ENCODE assay signal across 8 cellular contexts in the genomic region with DNA sequence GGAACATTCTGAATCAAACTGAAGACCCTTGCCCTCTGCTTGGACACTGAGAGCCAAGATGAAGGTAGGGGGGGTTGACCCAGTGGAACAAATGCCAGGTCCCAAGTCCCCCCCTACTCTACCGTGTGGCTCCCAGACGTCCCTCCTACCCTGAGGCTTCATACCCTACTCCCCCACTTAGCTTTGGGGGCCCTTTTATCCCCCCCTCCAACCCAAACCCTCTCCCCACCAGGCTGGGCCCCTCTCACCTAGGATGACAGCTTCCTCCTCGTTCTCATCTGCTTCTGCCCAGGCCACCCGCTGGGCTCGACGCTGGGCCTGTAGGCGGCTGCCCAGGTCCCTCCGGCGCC. TPM values are rescaled to one million over a fixed set of nuclear protein-coding genes. Genes with fewer than 3 reads are reported as not detected.
A peak's percentile ranks its signal among the peaks of the same experiment; 100 is the strongest.
DNase-seq lines count a peak whose midpoint lies in the region; ATAC-seq and TF ChIP-seq lines count a peak whose summit lies in the region.

No MANE protein-coding gene starts in this region.

- H3K9me3 ChIP-seq in BE2C (no peaks in the 10 kb centered on the region), Karpas-422 (ENCODE audit: low read length) (no peaks in the 10 kb centered on the region)

- H2AFZ ChIP-seq in Karpas-422 (ENCODE audit: low read length): no peak overlapping the region

- H3K9me3 Mint-ChIP-seq in chondrocyte (ENCODE audit: low read depth) (no peaks in the 10 kb centered on the region), natural killer cell (no peaks in the 10 kb centered on the region)

- peak overlapping the region; percentile 72; the same call in 1 of the 2 replicates for H3K27ac ChIP-seq in Karpas-422 (ENCODE audit: low read length)

- no peaks in the 10 kb centered on the region for H3K27me3 Mint-ChIP-seq in chondrocyte (ENCODE audit: low read depth)
- H3K27me3 Mint-ChIP-seq in natural killer cell (ENCODE audit: low read depth in 2 of 2): no peaks in the 10 kb centered on the region

- H3K79me2 ChIP-seq in Karpas-422 (ENCODE audit: low read length): peaks cover 27% of the 10 kb centered on the region

- H3K9me2 ChIP-seq in Karpas-422 (replicated peaks; ENCODE audit: insufficient read depth, low read length): no peaks in the 10 kb centered on the region

- intact Hi-C loops in natural killer cell (cut with micrococcal nuclease): no loop called here

- H3K4me1 ChIP-seq in BE2C: no peaks in the 10 kb centered on the region
- peaks cover 11% of the 10 kb centered on the region for H3K4me1 ChIP-seq in Karpas-422 (ENCODE audit: low read length)

- no peak for DNase-seq in BE2C
- DNase-seq in Karpas-422: no peak
- DNase-seq in chondrocyte (ENCODE audit: low spot score): no peak
- DNase-seq in natural killer cell: no peak
- DNase-seq in COLO668 (lab: John Stamatoyannopoulos, UW; ENCODE audit: unreplicated experiment): no peak
- no peak for DNase-seq in NCI-H1694 treated with DMSO at 0.1 percent for 48 hours (lab: John Stamatoyannopoulos, UW)

- TF ChIP-seq CTCF in BE2C (IDR thresholded peaks at IDR 0.05; ENCODE audit: low read depth, low read length) (no peak), chondrocyte (IDR thresholded peaks at IDR 0.05) (no peak), natural killer cell (IDR thresholded peaks at IDR 0.05) (no peak)

- H3K4me3 ChIP-seq in BE2C (ENCODE audit: low read depth, low read length): peak overlapping the region; percentile 74; the same call in 1 of the 2 replicates
- H3K4me3 ChIP-seq in Karpas-422 (ENCODE audit: low read length): peak overlapping the region; percentile 97

- H3K36me3 ChIP-seq in BE2C: peaks cover 20% of the 10 kb centered on the region
- H3K36me3 ChIP-seq in Karpas-422 (ENCODE audit: insufficient read depth, low read length): peaks cover 10% of the 10 kb centered on the region; the same call in 1 of the 2 replicates

- H4K20me1 ChIP-seq in Karpas-422 (ENCODE audit: insufficient read depth, low read depth, low read length): no peaks in the 10 kb centered on the region

- H3K4me1 Mint-ChIP-seq in chondrocyte (ENCODE audit: low read depth) (peaks cover 13% of the 10 kb centered on the region), natural killer cell (peaks cover 16 to 22% of the 10 kb centered on the region in 2 donors)

- no peak for ATAC-seq in natural killer cell
- no peak for ATAC-seq in GM21526 (IDR thresholded peaks at IDR 0.05; ENCODE audit: low FRiP score, unreplicated experiment)
- ATAC-seq in GM19467 (IDR thresholded peaks at IDR 0.05; ENCODE audit: unreplicated experiment): no peak

- H3K27ac Mint-ChIP-seq in chondrocyte (ENCODE audit: unreplicated experiment): peak overlapping the region; percentile 95
- H3K27ac Mint-ChIP-seq in natural killer cell: peak overlapping the region; percentile 92 to 95

- peak overlapping the region; percentile 96 for H3K9ac ChIP-seq in Karpas-422 (ENCODE audit: low read length)

- H3K4me3 Mint-ChIP-seq in chondrocyte (ENCODE audit: unreplicated experiment): peak overlapping the region; percentile 95
- peak overlapping the region; percentile 95 for H3K4me3 Mint-ChIP-seq in natural killer cell

- H3K4me2 ChIP-seq in Karpas-422 (ENCODE audit: low read depth, low read length, poor library complexity, severe bottlenecking): peak overlapping the region; percentile 96

- H3K36me3 Mint-ChIP-seq in chondrocyte (ENCODE audit: low read depth) (peaks cover 21% of the 10 kb centered on the region), natural killer cell (no peaks in the 10 kb centered on the region)

- H3K27me3 ChIP-seq in BE2C (no peaks in the 10 kb centered on the region), Karpas-422 (ENCODE audit: low read length) (no peaks in the 10 kb centered on the region)

RNA-seq across cellular contexts. Expression of a gene that starts 1.5 kb away (rescaled TPM):
- 116 TPM for polyA plus RNA-seq in BE2C (2012; ENCODE audit: insufficient read depth, insufficient read length, low read depth)
- total RNA-seq in Karpas-422 (2014; rRNA removed; shearing (Covaris generic); ENCODE audit: low replicate concordance): 22.0 and 48.5 TPM in 2 replicates
- total RNA-seq in chondrocyte: 61.8 to 69.7 TPM (median 62.6 TPM) in 3 replicates
- total RNA-seq in natural killer cell: 10 to 100 TPM; 47.8 to 52.6 (median 52.4) TPM

RNA-seq across cellular contexts. Expression of a gene that starts 6.4 kb away (rescaled TPM):
- polyA plus RNA-seq in BE2C (2012; ENCODE audit: insufficient read depth, insufficient read length, low read depth): 151 TPM
- total RNA-seq in Karpas-422 (2014; rRNA removed; shearing (Covaris generic); ENCODE audit: low replicate concordance): 76.9 and 94.4 TPM in 2 replicates
- total RNA-seq in chondrocyte: 35.1 to 43.4 TPM (median 41.5 TPM) in 3 replicates
- total RNA-seq in natural killer cell: 10 to 100 TPM; 49.6 to 53.2 (median 50.2) TPM

RNA-seq across cellular contexts. Expression of a gene that starts 29.6 kb away (rescaled TPM):
- polyA plus RNA-seq in BE2C (2012; ENCODE audit: insufficient read depth, insufficient read length, low read depth): 2.3 TPM
- 3.1 and 9.1 TPM in 2 replicates for total RNA-seq in Karpas-422 (2014; rRNA removed; shearing (Covaris generic); ENCODE audit: low replicate concordance)
- total RNA-seq in chondrocyte (6.4 to 9.3 TPM (median 8.1 TPM) in 3 replicates), natural killer cell (1 to 10 TPM; 3.1 to 4.6 (median 3.3) TPM)

RNA-seq across cellular contexts. Expression of a gene that starts 36.0 kb away (rescaled TPM):
- polyA plus RNA-seq in BE2C (2012; ENCODE audit: insufficient read depth, insufficient read length, low read depth): 0.31 TPM
- total RNA-seq in Karpas-422 (2014; rRNA removed; shearing (Covaris generic); ENCODE audit: low replicate concordance): 0.36 and 0.60 TPM in 2 replicates
- total RNA-seq in chondrocyte (4.2 to 4.9 TPM (median 4.3 TPM) in 3 replicates), natural killer cell (under 1 TPM; 0.31 to 0.68 (median 0.32) TPM)

RNA-seq across cellular contexts. Expression of a gene that starts 43.3 kb away (rescaled TPM):
- polyA plus RNA-seq in BE2C (2012; ENCODE audit: insufficient read depth, insufficient read length, low read depth): 25.0 TPM
- 13.1 and 17.5 TPM in 2 replicates for total RNA-seq in Karpas-422 (2014; rRNA removed; shearing (Covaris generic); ENCODE audit: low replicate concordance)
- 9.8 to 12.3 TPM (median 10.8 TPM) in 3 replicates for total RNA-seq in chondrocyte
- 10 to 100 TPM; 35.3 to 40.4 (median 37.1) TPM for total RNA-seq in natural killer cell
